Comparison of ENCODE assay signal across 23 cellular contexts in genomic region chr6:163438298-163438939, GRCh38. TPM values are rescaled to one million over a fixed set of nuclear protein-coding genes. Genes with fewer than 3 reads are reported as not detected.
A peak's percentile ranks its signal among the peaks of the same experiment; 100 is the strongest.
DNase-seq lines count a peak whose midpoint lies in the region; ATAC-seq, FAIRE-seq and TF ChIP-seq lines count a peak whose summit lies in the region.
"Had no signal": no experiment of that assay in that cellular context is flagged by ENCODE, and none has a peak within 500 bp of the region (broad histone marks: within the 10 kb centered on the region; RNA-seq: fewer than 3 reads in every experiment).

No MANE protein-coding gene starts in this region.

- H3K27me3 ChIP-seq in SK-N-SH (ENCODE audit: insufficient read depth), result no peaks in the 10 kb centered on the region
- no peaks in the 10 kb centered on the region for H3K27me3 ChIP-seq in bronchial epithelial cell (ENCODE audit: control insufficient read depth, insufficient read depth, low read length)
- no peaks in the 10 kb centered on the region for H3K27me3 ChIP-seq in trophoblast cell (ENCODE audit: insufficient read depth, low read length)
- no peaks in the 10 kb centered on the region for H3K27me3 ChIP-seq in H7 (ENCODE audit: control insufficient read depth, insufficient read depth, low read length)
- H3K27me3 ChIP-seq: body of pancreas, esophagus squamous epithelium, upper lobe of left lung had no signal

- no peak overlapping the region for H2BK5ac ChIP-seq in trophoblast cell (ENCODE audit: low read depth, low read length, poor library complexity)

- H3K4me3 ChIP-seq in SK-N-SH (ENCODE audit: low read depth in 2 of 2, low read length in 1 of 2) (no peak overlapping the region), bronchial epithelial cell (ENCODE audit: low read depth, low read length) (no peak overlapping the region), trophoblast cell (ENCODE audit: low read depth, low read length) (no peak overlapping the region), H7 (ENCODE audit: insufficient read depth, low read depth, low read length) (no peak overlapping the region)
- H3K4me3 ChIP-seq: body of pancreas, esophagus squamous epithelium, lower lobe of right lung, upper lobe of left lung had no signal

- H3K4me2 ChIP-seq in SK-N-SH, result no peak overlapping the region
- H3K4me2 ChIP-seq in trophoblast cell (ENCODE audit: low read length), result no peak overlapping the region

- POLR2A ChIA-PET in SK-N-SH (lab: Yijun Ruan, JAX), result no interaction called here

- no peak overlapping the region for H3K23ac ChIP-seq in trophoblast cell (ENCODE audit: low read length)

- H3K18ac ChIP-seq in trophoblast cell (ENCODE audit: low read length), result no peak overlapping the region

- intact Hi-C loops in head of caudate nucleus (cut with DNase I), result no loop called here

- H4K20me1 ChIP-seq in SK-N-SH (ENCODE audit: insufficient read depth), result peaks cover 91% of the 10 kb centered on the region

- no peak overlapping the region for H3K9ac ChIP-seq in SK-N-SH
- no peak overlapping the region for H3K9ac ChIP-seq in trophoblast cell (ENCODE audit: low read length)

- H3K4me1 ChIP-seq in SK-N-SH (ENCODE audit: control insufficient read depth in 1 of 2, insufficient read depth in 2 of 2, low read depth in 1 of 2, low read length in 1 of 2) (peaks cover 0 to 2% of the 10 kb centered on the region in 2 experiments; a peak in 1 of 4 replicates), trophoblast cell (ENCODE audit: control insufficient read depth in 1 of 2, insufficient read depth in 2 of 2, low read length in 2 of 2) (peaks cover 0 to 2% of the 10 kb centered on the region in 2 experiments)

- no peaks in the 10 kb centered on the region for H3K9me2 ChIP-seq in SK-N-SH

- H3K9me3 ChIP-seq in SK-N-SH, result no peaks in the 10 kb centered on the region
- no peaks in the 10 kb centered on the region for H3K9me3 ChIP-seq in trophoblast cell (ENCODE audit: insufficient read depth, low read depth, low read length)
- H3K9me3 ChIP-seq: body of pancreas, esophagus squamous epithelium, lower lobe of right lung, upper lobe of left lung had no signal

- no peak overlapping the region for H4K91ac ChIP-seq in trophoblast cell (ENCODE audit: low read depth, low read length)

- H4K8ac ChIP-seq in trophoblast cell (ENCODE audit: low read depth, low read length), result no peak overlapping the region

- H2BK120ac ChIP-seq in trophoblast cell (ENCODE audit: insufficient read depth, low read length, poor library complexity), result no peak overlapping the region

- no peak for DNase-seq in SK-N-SH
- peak; percentile 53 for DNase-seq in M059J (ENCODE audit: low read depth)
- DNase-seq in bronchial epithelial cell (ENCODE audit: low read depth), result peak; percentile 64
- DNase-seq in trophoblast cell, result peak in 1 of 2 donors; percentile 18
- DNase-seq in head of caudate nucleus, result no peak
- DNase-seq in NCI-H2171 treated with DMSO at 0.1 percent for 48 hours (lab: John Stamatoyannopoulos, UW), result no peak
- no peak for DNase-seq in H7
- DNase-seq: activated gamma-delta T cell, esophagus squamous epithelium, GF-D8, GOT3, NCI-H1092, NCI-H1930, NCI-H2227 treated with DMSO at 0.1 percent for 48 hours, NCI-H774, upper lobe of left lung had no signal

- CTCF ChIA-PET in SK-N-SH (lab: Yijun Ruan, JAX), result interaction anchor here (1.3 kb wide), 1 partner anchor 11 kb away, joined by 3 read pairs; no protein-coding TSS in a partner anchor

- no peaks in the 10 kb centered on the region for H3K79me1 ChIP-seq in trophoblast cell (ENCODE audit: low read length)

- TF ChIP-seq CTCF in SK-N-SH (IDR thresholded peaks at IDR 0.05) (no peak), bronchial epithelial cell (IDR thresholded peaks at IDR 0.05; ENCODE audit: insufficient read depth, low read length, severe bottlenecking) (no peak)

- H3K36me3 ChIP-seq in SK-N-SH (replicated peaks in 1 of 2; ENCODE audit: control insufficient read depth in 1 of 2, insufficient read depth in 2 of 2, low read length in 1 of 2) (no peaks in the 10 kb centered on the region), bronchial epithelial cell (ENCODE audit: control insufficient read depth, insufficient read depth, low read length) (no peaks in the 10 kb centered on the region), trophoblast cell (ENCODE audit: control insufficient read depth in 1 of 2, insufficient read depth in 2 of 2, low read length in 2 of 2) (no peaks in the 10 kb centered on the region), H7 (replicated peaks; ENCODE audit: control insufficient read depth, insufficient read depth, low read length) (no peaks in the 10 kb centered on the region)
- H3K36me3 ChIP-seq: esophagus squamous epithelium, lower lobe of right lung, upper lobe of left lung had no signal

- H3K14ac ChIP-seq in trophoblast cell (ENCODE audit: low read length), result no peak overlapping the region

- H3K79me2 ChIP-seq in SK-N-SH (ENCODE audit: insufficient read depth) (peaks cover 99% of the 10 kb centered on the region), trophoblast cell (ENCODE audit: control insufficient read depth, insufficient read depth, low read length, poor library complexity) (peaks cover 5% of the 10 kb centered on the region)

- WGBS in SK-N-SH (ENCODE audit: low lambda C conversion rate), result 76% methylated on average over 3 of the region's 3 CpGs
- no CpG with 5 or more reads among the region's 3 CpGs for WGBS in trophoblast cell (ENCODE audit: extremely low coverage, insufficient coverage, insufficient read length)

- peak overlapping the region; percentile 69 for H3K4ac ChIP-seq in trophoblast cell (ENCODE audit: low read depth, low read length)

- H3F3A ChIP-seq in SK-N-SH (replicated peaks; ENCODE audit: insufficient read depth), result no peaks in the 10 kb centered on the region

- TF ChIP-seq EP300 in SK-N-SH (IDR thresholded peaks at IDR 0.05; ENCODE audit: borderline replicate concordance in 1 of 2, low read depth in 1 of 2, low read length in 1 of 2), result no peak

- H2AFZ ChIP-seq in SK-N-SH (ENCODE audit: low read depth) (no peak overlapping the region), trophoblast cell (ENCODE audit: insufficient read depth, low read length, poor library complexity) (no peak overlapping the region)

- ATAC-seq in SK-N-SH treated with all-trans-retinoic acid at 6 μM for 48 hours, result peak; percentile 57
- ATAC-seq: activated CD8-positive, alpha-beta T cell treated with anti-CD3 and anti-CD28 coated beads for 36 hours; body of pancreas; CD8-positive, alpha-beta T cell had no signal

- H3K27ac ChIP-seq in SK-N-SH (ENCODE audit: low read depth in 2 of 2, low read length in 1 of 2) (no peak overlapping the region), trophoblast cell (ENCODE audit: low read depth, low read length) (no peak overlapping the region)
- H3K27ac ChIP-seq: 22Rv1, body of pancreas, esophagus squamous epithelium, lower lobe of right lung, upper lobe of left lung had no signal

- FAIRE-seq in bronchial epithelial cell (lab: Jason Lieb, UNC), result no peak
- FAIRE-seq: colon had no signal

- no peak for TF ChIP-seq RAD21 in SK-N-SH (IDR thresholded peaks at IDR 0.05; ENCODE audit: low read length)

- no peak overlapping the region for H2AK5ac ChIP-seq in trophoblast cell (ENCODE audit: low read length)

- H2BK12ac ChIP-seq in trophoblast cell (ENCODE audit: low read length), result no peak overlapping the region

- no peak overlapping the region for H4K12ac ChIP-seq in trophoblast cell (ENCODE audit: low read depth, low read length)

TF ChIP-seq in SK-N-SH treated with all-trans-retinoic acid at 6 μM for 48 hours, 23 proteins besides CTCF, POLR2A, EP300 and RAD21:
- TF ChIP-seq GLIS3 (CRISPR knock-in tag; IDR thresholded peaks at IDR 0.05) (no peak), ZFP30 (CRISPR knock-in tag; IDR thresholded peaks at IDR 0.05) (no peak), OSR1 (CRISPR knock-in tag; IDR thresholded peaks at IDR 0.05) (no peak), ZNF70 (CRISPR knock-in tag; IDR thresholded peaks at IDR 0.05) (no peak), PPARA (CRISPR knock-in tag; IDR thresholded peaks at IDR 0.05; ENCODE audit: borderline replicate concordance) (no peak), ZNF565 (CRISPR knock-in tag; conservative IDR thresholded peaks at IDR 0.05; ENCODE audit: low read depth) (no peak), TCF4 (CRISPR knock-in tag; IDR thresholded peaks at IDR 0.05; ENCODE audit: borderline replicate concordance) (no peak)

TF ChIP-seq in SK-N-SH, 30 proteins besides CTCF, POLR2A, EP300 and RAD21 (continues in another document):
- TF ChIP-seq TEAD4 (IDR thresholded peaks at IDR 0.05; ENCODE audit: borderline replicate concordance, insufficient read depth) (no peak), POLR2AphosphoS5 (IDR thresholded peaks at IDR 0.05; ENCODE audit: low read depth, low read length) (no peak), USF1 (IDR thresholded peaks at IDR 0.05; ENCODE audit: borderline replicate concordance, low read depth) (no peak), YY1 (IDR thresholded peaks at IDR 0.05; ENCODE audit: low read depth) (no peak), SMC3 (IDR thresholded peaks at IDR 0.05; ENCODE audit: low read depth, low read length) (no peak), TCF12 (IDR thresholded peaks at IDR 0.05) (no peak), CHD2 (IDR thresholded peaks at IDR 0.05; ENCODE audit: low read length, partially characterized antibody) (no peak), MEF2A (IDR thresholded peaks at IDR 0.05; ENCODE audit: borderline replicate concordance, low read depth) (no peak), RCOR1 (IDR thresholded peaks at IDR 0.05; ENCODE audit: low read length) (no peak), FOSL2 (IDR thresholded peaks at IDR 0.05; ENCODE audit: borderline replicate concordance, low read depth) (no peak), NFIC (IDR thresholded peaks at IDR 0.05; ENCODE audit: borderline replicate concordance) (no peak)

RNA-seq across cellular contexts. Expression of gene QKI, which starts 23.9 kb away (rescaled TPM):
- polyA plus RNA-seq in SK-N-SH (2012; rRNA removed), result 51.1 and 67.2 TPM in 2 replicates
- polyA plus RNA-seq in SK-N-SH (2012; cell fraction: cytosol; rRNA removed), result 51.1 and 60.4 TPM in 2 replicates
- polyA plus RNA-seq in SK-N-SH (2012; cell fraction: nucleus; rRNA removed), result 38.2 and 48.8 TPM in 2 replicates
- 106 and 142 TPM in 2 replicates for total RNA-seq in M059J (2014; rRNA removed; shearing (Covaris generic))
- total RNA-seq in bronchial epithelial cell, result 51.1 and 67.2 TPM in 2 replicates
- polyA plus RNA-seq in trophoblast cell (2013), result 142 TPM in 2 replicates
- total RNA-seq in H7 (2014; rRNA removed; shearing (Covaris generic)), result 155 and 200 TPM in 2 replicates

Comparison
In these comparisons a context has a peak if more than half of its experiments do, and no peak if none do; other contexts are left out.
1. DNase-seq: peak in M059J (single experiment) and bronchial epithelial cell (single experiment); none in SK-N-SH (single experiment), head of caudate nucleus (0 of 42), NCI-H2171 treated with DMSO at 0.1 percent for 48 hours (single experiment) and H7 (single experiment).